Comparison of ENCODE assay signal across 12 cellular contexts in the genomic region with DNA sequence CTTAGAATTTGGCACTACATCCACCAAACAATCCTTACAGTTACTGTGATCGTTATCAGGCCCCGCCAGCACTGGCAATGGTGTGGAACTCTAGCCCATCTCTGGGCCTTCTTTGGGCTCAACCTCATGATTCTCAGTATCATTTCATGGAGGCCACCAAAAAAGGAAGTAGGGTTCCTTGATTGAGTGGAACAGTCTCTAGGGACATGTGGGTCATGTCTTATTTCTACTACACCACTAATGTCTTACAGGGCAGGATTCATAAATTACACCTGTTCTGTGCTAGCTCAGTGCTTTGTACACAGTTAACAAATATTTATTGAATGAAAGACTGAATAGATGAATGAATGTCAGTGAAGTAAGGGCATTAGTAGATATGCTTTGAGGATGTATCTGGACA. TPM values are rescaled to one million over a fixed set of nuclear protein-coding genes. Genes with fewer than 3 reads are reported as not detected.
DNase-seq lines count a peak whose midpoint lies in the region; ATAC-seq lines count a peak whose summit lies in the region.
"Had no signal": no experiment of that assay in that cellular context is flagged by ENCODE, and none has a peak within 500 bp of the region (broad histone marks: within the 10 kb centered on the region; RNA-seq: fewer than 3 reads in every experiment).

No MANE protein-coding gene starts in this region.

- no peak for DNase-seq in activated T-helper 1 cell treated with anti-CD3 and anti-CD28 coated beads, Interleukin-12 subunit alpha, Interleukin-12 subunit beta, Interleukin-2, Interleukin-4 antibody, amounts not matched to agents 30 ng/mL and 10 ng/mL and 1 ng/mL, durations not matched to agents 14 hours and 24 hours and 36 hours (ENCODE audit: low spot score)
- DNase-seq in sciatic nerve (ENCODE audit: low spot score) (no peak), Kasumi-1 (lab: John Stamatoyannopoulos, UW) (no peak), DMS79 treated with DMSO at 0.1 percent for 48 hours (lab: John Stamatoyannopoulos, UW) (no peak)
- no peak for DNase-seq in activated effector memory CD4-positive, alpha-beta T cell treated with Interleukin-2 at 50 U/mL for 16 hours
- DNase-seq: Caco-2; NCI-H1105 treated with DMSO at 0.1 percent for 48 hours; stimulated activated naive CD4-positive, alpha-beta T cell treated with Interleukin-2 at 50 U/mL for 16 hours had no signal

- ATAC-seq in GM18508 (IDR thresholded peaks at IDR 0.05; ENCODE audit: insufficient read depth, unreplicated experiment) = peak; percentile 93
- ATAC-seq in GM21381 (IDR thresholded peaks at IDR 0.05; ENCODE audit: unreplicated experiment) = peak; percentile 91
- peak; percentile 90 for ATAC-seq in HG03066 (IDR thresholded peaks at IDR 0.05; ENCODE audit: low read depth, unreplicated experiment)
- no peak for ATAC-seq in sciatic nerve

- H3K27me3 Mint-ChIP-seq in activated T-helper 1 cell treated with anti-CD3 and anti-CD28 coated beads, Interleukin-12 subunit alpha, Interleukin-12 subunit beta, Interleukin-2, Interleukin-4 antibody, amounts not matched to agents 30 ng/mL and 10 ng/mL and 1 ng/mL, durations not matched to agents 14 hours and 24 hours and 36 hours (ENCODE audit: insufficient read depth) = no peaks in the 10 kb centered on the region
- H3K27me3 Mint-ChIP-seq: activated naive CD4-positive, alpha-beta T cell treated with anti-CD3 and anti-CD28 coated beads, Interleukin-2, amount 50 U/mL, for 24 hours had no signal

- no peaks in the 10 kb centered on the region for H3K9me3 Mint-ChIP-seq in activated T-helper 1 cell treated with anti-CD3 and anti-CD28 coated beads, Interleukin-12 subunit alpha, Interleukin-12 subunit beta, Interleukin-2, Interleukin-4 antibody, amounts not matched to agents 30 ng/mL and 10 ng/mL and 1 ng/mL, durations not matched to agents 14 hours and 24 hours and 36 hours
- H3K9me3 Mint-ChIP-seq: activated naive CD4-positive, alpha-beta T cell treated with anti-CD3 and anti-CD28 coated beads, Interleukin-2, amount 50 U/mL, for 24 hours had no signal

- intact Hi-C loops in activated T-helper 1 cell treated with anti-CD3 and anti-CD28 coated beads, Interleukin-12 subunit alpha, Interleukin-12 subunit beta, Interleukin-2, Interleukin-4 antibody, amounts not matched to agents 30 ng/mL and 10 ng/mL and 1 ng/mL, durations not matched to agents 14 hours and 24 hours and 36 hours (cut with micrococcal nuclease) = no loop called here
- intact Hi-C loops in sciatic nerve (cut with DNase I) = no loop called here

- peaks cover 43% of the 10 kb centered on the region for H3K36me3 Mint-ChIP-seq in activated T-helper 1 cell treated with anti-CD3 and anti-CD28 coated beads, Interleukin-12 subunit alpha, Interleukin-12 subunit beta, Interleukin-2, Interleukin-4 antibody, amounts not matched to agents 30 ng/mL and 10 ng/mL and 1 ng/mL, durations not matched to agents 14 hours and 24 hours and 36 hours (ENCODE audit: low read depth)

- H3K4me1 Mint-ChIP-seq in activated T-helper 1 cell treated with anti-CD3 and anti-CD28 coated beads, Interleukin-12 subunit alpha, Interleukin-12 subunit beta, Interleukin-2, Interleukin-4 antibody, amounts not matched to agents 30 ng/mL and 10 ng/mL and 1 ng/mL, durations not matched to agents 14 hours and 24 hours and 36 hours (ENCODE audit: low read depth) = peaks cover 9% of the 10 kb centered on the region

- no peak overlapping the region for H3K4me3 Mint-ChIP-seq in activated T-helper 1 cell treated with anti-CD3 and anti-CD28 coated beads, Interleukin-12 subunit alpha, Interleukin-12 subunit beta, Interleukin-2, Interleukin-4 antibody, amounts not matched to agents 30 ng/mL and 10 ng/mL and 1 ng/mL, durations not matched to agents 14 hours and 24 hours and 36 hours
- H3K4me3 Mint-ChIP-seq: activated naive CD4-positive, alpha-beta T cell treated with anti-CD3 and anti-CD28 coated beads, Interleukin-2, amount 50 U/mL, for 24 hours had no signal

- H3K27ac Mint-ChIP-seq in activated T-helper 1 cell treated with anti-CD3 and anti-CD28 coated beads, Interleukin-12 subunit alpha, Interleukin-12 subunit beta, Interleukin-2, Interleukin-4 antibody, amounts not matched to agents 30 ng/mL and 10 ng/mL and 1 ng/mL, durations not matched to agents 14 hours and 24 hours and 36 hours = peak overlapping the region; percentile 11
- H3K27ac Mint-ChIP-seq: activated naive CD4-positive, alpha-beta T cell treated with anti-CD3 and anti-CD28 coated beads, Interleukin-2, amount 50 U/mL, for 24 hours had no signal

RNA-seq across cellular contexts. Expression of gene AP3M1, which starts 53.9 kb away (rescaled TPM):
- 48.3 and 53.8 TPM in 2 replicates for total RNA-seq in activated T-helper 1 cell treated with anti-CD3 and anti-CD28 coated beads, Interleukin-12 subunit alpha, Interleukin-12 subunit beta, Interleukin-2, Interleukin-4 antibody, amounts not matched to agents 30 ng/mL and 10 ng/mL and 1 ng/mL, durations not matched to agents 14 hours and 24 hours and 36 hours
- total RNA-seq in sciatic nerve = 27.2 TPM

RNA-seq across cellular contexts. Expression of gene ADK, which starts 54.2 kb away (rescaled TPM):
- total RNA-seq in activated T-helper 1 cell treated with anti-CD3 and anti-CD28 coated beads, Interleukin-12 subunit alpha, Interleukin-12 subunit beta, Interleukin-2, Interleukin-4 antibody, amounts not matched to agents 30 ng/mL and 10 ng/mL and 1 ng/mL, durations not matched to agents 14 hours and 24 hours and 36 hours = 47.4 and 50.8 TPM in 2 replicates
- 32.5 TPM for total RNA-seq in sciatic nerve
